In the genomic region with DNA sequence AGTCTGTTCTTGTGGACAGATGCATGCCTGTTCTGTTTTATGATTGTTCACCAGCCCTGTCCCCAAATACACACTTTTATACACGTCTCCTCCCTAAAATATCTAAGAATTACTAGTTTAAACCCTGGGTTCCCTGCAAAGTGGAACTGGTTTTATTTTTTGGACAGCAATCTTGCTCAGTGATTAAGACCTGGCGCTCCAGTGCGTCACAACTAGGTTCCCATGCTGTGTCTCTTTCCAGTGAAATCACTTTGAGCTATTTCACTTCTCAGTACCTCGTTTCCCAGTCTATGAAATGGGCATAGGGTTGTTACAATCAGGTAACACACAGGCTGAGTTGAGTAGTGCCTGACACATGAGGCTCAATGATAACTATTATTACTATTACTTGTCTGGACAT, we compare ENCODE assay signal across 10 cellular contexts. TPM values are rescaled to one million over a fixed set of nuclear protein-coding genes. Genes with fewer than 3 reads are reported as not detected.
DNase-seq lines count a peak whose midpoint lies in the region; ATAC-seq and TF ChIP-seq lines count a peak whose summit lies in the region.
"Had no signal": no experiment of that assay in that cellular context is flagged by ENCODE, and none has a peak within 500 bp of the region (broad histone marks: within the 10 kb centered on the region; RNA-seq: fewer than 3 reads in every experiment).

No MANE protein-coding gene starts in this region.

- no peak overlapping the region for H3K9ac ChIP-seq in trophoblast cell (ENCODE audit: low read length)

- peak overlapping the region; percentile 95 for H3K27ac Mint-ChIP-seq in Caco-2 (ENCODE audit: unreplicated experiment)

- peaks cover 6% of the 10 kb centered on the region for H3K4me1 Mint-ChIP-seq in Caco-2 (ENCODE audit: low read depth, unreplicated experiment)

- peaks cover 4% of the 10 kb centered on the region for H3K79me1 ChIP-seq in trophoblast cell (ENCODE audit: low read length)

- H4K8ac ChIP-seq in trophoblast cell (ENCODE audit: low read depth, low read length), result no peak overlapping the region

- H3K27ac ChIP-seq in OCI-LY7 (ENCODE audit: low read depth, low read length, poor library complexity, severe bottlenecking), result no peak overlapping the region
- H3K27ac ChIP-seq in trophoblast cell (ENCODE audit: low read depth, low read length), result no peak overlapping the region

- no peak for TF ChIP-seq CTCF in Caco-2 (IDR thresholded peaks at IDR 0.05; ENCODE audit: insufficient read depth in 1 of 2, low read depth in 1 of 2, low read length in 1 of 2, severe bottlenecking in 1 of 2, unreplicated experiment in 1 of 2)
- no peak for TF ChIP-seq CTCF in OCI-LY7 (conservative IDR thresholded peaks at IDR 0.05; ENCODE audit: low read length)
- TF ChIP-seq CTCF in epithelial cell of esophagus (IDR thresholded peaks at IDR 0.05; ENCODE audit: insufficient read depth, low read depth, low read length, missing control alignments), result no peak

- no CpG with 5 or more reads among the region's 4 CpGs for WGBS in trophoblast cell (ENCODE audit: extremely low coverage, insufficient coverage, insufficient read length)

- CTCF ChIA-PET in Caco-2 (lab: Charles Lee) (interaction anchor here (0.9 kb wide), 1 partner anchor 211 kb away, joined by 4 read pairs; no protein-coding TSS in a partner anchor), OCI-LY7 (lab: Charles Lee; ENCODE audit: unreplicated experiment) (interaction anchor here (0.9 kb wide), 1 partner anchor 18 kb away, joined by 3 read pairs; no protein-coding TSS in a partner anchor)

- H3K18ac ChIP-seq in trophoblast cell (ENCODE audit: low read length), result no peak overlapping the region

- H4K20me1 ChIP-seq in OCI-LY7 (ENCODE audit: insufficient read depth, low read length), result no peaks in the 10 kb centered on the region

- no peak overlapping the region for H2BK5ac ChIP-seq in trophoblast cell (ENCODE audit: low read depth, low read length, poor library complexity)

- no peak overlapping the region for H3K23ac ChIP-seq in trophoblast cell (ENCODE audit: low read length)

- H3K4me1 ChIP-seq in Caco-2, result peaks cover 4% of the 10 kb centered on the region; the same call in 1 of the 2 replicates
- H3K4me1 ChIP-seq in OCI-LY7 (ENCODE audit: insufficient read depth, low read length, poor library complexity, severe bottlenecking), result peaks cover 29% of the 10 kb centered on the region
- peaks cover 4 to 5% of the 10 kb centered on the region in 2 experiments for H3K4me1 ChIP-seq in trophoblast cell (ENCODE audit: control insufficient read depth in 1 of 2, insufficient read depth in 2 of 2, low read length in 2 of 2)

- H3K79me2 ChIP-seq in OCI-LY7 (ENCODE audit: insufficient read depth, low read depth, low read length), result peaks cover 51% of the 10 kb centered on the region
- peaks cover 7% of the 10 kb centered on the region for H3K79me2 ChIP-seq in trophoblast cell (ENCODE audit: control insufficient read depth, insufficient read depth, low read length, poor library complexity)

- DNase-seq in Caco-2, result no peak
- DNase-seq in OCI-LY7 (ENCODE audit: low spot score), result no peak
- DNase-seq in epithelial cell of esophagus (ENCODE audit: low read depth), result peak; percentile 32
- no peak for DNase-seq in trophoblast cell
- DNase-seq in activated effector memory CD4-positive, alpha-beta T cell treated with Interleukin-2 at 50 U/mL for 16 hours, result no peak
- DNase-seq in stimulated activated CD4-positive, alpha-beta T cell treated with anti-CD3 and anti-CD28 coated beads, Interleukin-4, amount 100 ng/mL, for 4 hours, result no peak
- DNase-seq in AG20443 (ENCODE audit: low spot score), result no peak
- DNase-seq: activated CD4-positive, alpha-beta T cell treated with anti-CD3 and anti-CD28 coated beads, Interleukin-2, amount 50 U/mL, for 1 hour had no signal

- H3K36me3 ChIP-seq in Caco-2 (ENCODE audit: control insufficient read depth, insufficient read depth, low read length) (no peaks in the 10 kb centered on the region), OCI-LY7 (ENCODE audit: insufficient read depth, low read length) (peaks cover 39% of the 10 kb centered on the region), trophoblast cell (ENCODE audit: control insufficient read depth in 1 of 2, insufficient read depth in 2 of 2, low read length in 2 of 2) (peaks cover 4% of the 10 kb centered on the region in 2 experiments)

- H2AK5ac ChIP-seq in trophoblast cell (ENCODE audit: low read length), result no peak overlapping the region

- H3K4me2 ChIP-seq in OCI-LY7 (ENCODE audit: low read length), result peak overlapping the region; percentile 80
- peak overlapping the region; percentile 70 for H3K4me2 ChIP-seq in trophoblast cell (ENCODE audit: low read length)

- H3K4ac ChIP-seq in trophoblast cell (ENCODE audit: low read depth, low read length), result no peak overlapping the region

- POLR2A ChIA-PET in Caco-2 (lab: Charles Lee), result no interaction called here
- POLR2A ChIA-PET in OCI-LY7 (lab: Charles Lee), result interaction anchor here (0.6 to 2.0 kb wide), 9 partner anchors 9 to 144 kb away, joined by 3 to 17 read pairs (median 4); no protein-coding TSS in a partner anchor

- no peak overlapping the region for H4K91ac ChIP-seq in trophoblast cell (ENCODE audit: low read depth, low read length)

- peaks cover 16% of the 10 kb centered on the region for H3K36me3 Mint-ChIP-seq in Caco-2 (ENCODE audit: insufficient read depth, unreplicated experiment)

- intact Hi-C loops in Caco-2 (cut with micrococcal nuclease; ENCODE audit: unreplicated experiment) (no loop called here), OCI-LY7 (cut with micrococcal nuclease; ENCODE audit: unreplicated experiment) (loop anchor here (5.0 kb wide), 1 partner anchor 120 kb away; no protein-coding TSS in a partner anchor)

- no peak for ATAC-seq in GM18873 (IDR thresholded peaks at IDR 0.05; ENCODE audit: low FRiP score, unreplicated experiment)

- BruUV-seq in Caco-2 (replicated peaks; lab: Mats Ljungman, UMichigan), result no TSS peak
- no TSS peak for BruUV-seq in OCI-LY7 (replicated peaks; lab: Mats Ljungman, UMichigan)

- H2AFZ ChIP-seq in OCI-LY7 (ENCODE audit: low read length) (no peak overlapping the region), trophoblast cell (ENCODE audit: insufficient read depth, low read length, poor library complexity) (no peak overlapping the region)

- no peaks in the 10 kb centered on the region for H3K27me3 Mint-ChIP-seq in Caco-2 (ENCODE audit: insufficient read depth, unreplicated experiment)

- peak overlapping the region; percentile 93 for H3K4me3 Mint-ChIP-seq in Caco-2 (ENCODE audit: unreplicated experiment)

- no peaks in the 10 kb centered on the region for H3K9me3 Mint-ChIP-seq in Caco-2 (ENCODE audit: unreplicated experiment)

- H4K12ac ChIP-seq in trophoblast cell (ENCODE audit: low read depth, low read length), result no peak overlapping the region

- no peak overlapping the region for H2BK120ac ChIP-seq in trophoblast cell (ENCODE audit: insufficient read depth, low read length, poor library complexity)

- H3K27me3 ChIP-seq in Caco-2 (replicated peaks; ENCODE audit: control insufficient read depth, insufficient read depth, low read length) (no peaks in the 10 kb centered on the region), trophoblast cell (ENCODE audit: insufficient read depth, low read length) (no peaks in the 10 kb centered on the region)

- H3K9me3 ChIP-seq in Caco-2, result no peaks in the 10 kb centered on the region
- H3K9me3 ChIP-seq in OCI-LY7 (ENCODE audit: low read length), result no peaks in the 10 kb centered on the region
- H3K9me3 ChIP-seq in trophoblast cell (ENCODE audit: insufficient read depth, low read depth, low read length), result no peaks in the 10 kb centered on the region

- H3K9me2 ChIP-seq in OCI-LY7 (ENCODE audit: insufficient read depth, low read length), result no peaks in the 10 kb centered on the region

- H3K4me3 ChIP-seq in Caco-2 (ENCODE audit: low read depth, low read length) (peak overlapping the region; percentile 87), OCI-LY7 (ENCODE audit: low read depth, low read length, poor library complexity, severe bottlenecking) (peak overlapping the region; percentile 94), epithelial cell of esophagus (ENCODE audit: low read length) (peak overlapping the region; percentile 70), trophoblast cell (ENCODE audit: low read depth, low read length) (no peak overlapping the region)

- no peak overlapping the region for H3K14ac ChIP-seq in trophoblast cell (ENCODE audit: low read length)

- H2BK12ac ChIP-seq in trophoblast cell (ENCODE audit: low read length), result no peak overlapping the region

RNA-seq across cellular contexts. Expression of a gene that starts 1.1 kb away (rescaled TPM):
- total RNA-seq in Caco-2 (2022) (26.0 and 30.2 TPM in 2 replicates), OCI-LY7 (2022) (62.8 and 75.6 TPM in 2 replicates)
- 33.7 and 36.6 TPM in 2 replicates for total RNA-seq in OCI-LY7 (2014; rRNA removed; shearing (Covaris generic))
- polyA plus RNA-seq in trophoblast cell (2013), result 32.0 and 33.0 TPM in 2 replicates

RNA-seq across cellular contexts. Expression of a gene that starts 30.5 kb away (rescaled TPM):
- total RNA-seq in Caco-2 (2022), result 0.19 TPM in 1 of 2 replicates, not detected in the other
- 5.7 and 7.9 TPM in 2 replicates for total RNA-seq in OCI-LY7 (2014; rRNA removed; shearing (Covaris generic))
- 33.3 and 33.8 TPM in 2 replicates for total RNA-seq in OCI-LY7 (2022)
- polyA plus RNA-seq in trophoblast cell (2013), result 0.05 and 0.12 TPM in 2 replicates
- total RNA-seq: lung microvascular endothelial cell had no signal
